8 cellular contexts compared by ENCODE assay signal in the genomic region with DNA sequence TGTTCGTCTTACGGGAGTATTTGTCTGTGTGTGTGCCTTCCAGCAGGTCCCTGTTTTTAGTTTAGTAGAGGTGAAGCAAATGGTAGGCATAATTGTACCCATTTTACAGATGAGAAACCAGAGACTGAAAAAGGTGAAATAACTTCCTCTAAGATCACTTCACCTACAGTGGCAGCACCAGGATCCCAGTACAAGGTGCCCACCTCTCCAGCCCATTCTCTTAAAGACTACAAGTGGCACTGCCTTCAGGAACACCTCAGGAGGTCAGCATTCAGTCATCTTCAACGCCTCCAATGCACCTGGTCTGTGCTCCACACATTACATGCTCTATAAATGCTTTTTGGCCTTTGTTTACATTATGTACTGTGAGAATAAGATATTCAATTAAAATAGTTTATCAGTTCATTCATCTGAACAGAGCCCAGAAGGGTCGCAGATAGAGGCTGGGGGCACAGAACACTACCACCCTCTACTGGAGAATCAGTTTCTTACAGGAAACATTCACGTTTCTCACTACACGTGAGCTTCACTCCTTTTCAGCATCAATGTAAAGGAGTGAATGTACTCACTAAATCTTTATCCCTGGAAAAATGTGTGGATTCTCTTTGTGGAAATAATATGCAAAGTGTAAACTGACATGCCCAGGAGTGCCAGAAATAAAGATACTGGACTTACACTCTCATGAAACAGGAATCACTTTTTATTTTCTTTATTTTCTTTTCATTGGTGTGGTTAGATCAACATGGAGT. TPM values are rescaled to one million over a fixed set of nuclear protein-coding genes. Genes with fewer than 3 reads are reported as not detected.
A peak's percentile ranks its signal among the peaks of the same experiment; 100 is the strongest.
DNase-seq lines count a peak whose midpoint lies in the region; ATAC-seq and TF ChIP-seq lines count a peak whose summit lies in the region.

No MANE protein-coding gene starts in this region.

- no peaks in the 10 kb centered on the region for H3K27me3 Mint-ChIP-seq in nephron progenitor cell (ENCODE audit: low read depth, poor library complexity)

- DNase-seq in NCI-H1105 treated with DMSO at 0.1 percent for 48 hours (lab: John Stamatoyannopoulos, UW) (peak; percentile 25), NCI-H1105 (lab: John Stamatoyannopoulos, UW) (no peak), NCI-H1092 (lab: John Stamatoyannopoulos, UW) (peak; percentile 23), dermis microvascular lymphatic vessel endothelial cell (ENCODE audit: low read depth in 2 of 2) (peak; percentile 43 to 67), nephron progenitor cell (peak; percentile 22), globus pallidus (ENCODE audit: low spot score) (no peak)

- no peak for ATAC-seq in GM18867 (IDR thresholded peaks at IDR 0.05; ENCODE audit: unreplicated experiment)
- no peak for ATAC-seq in GM21825 (IDR thresholded peaks at IDR 0.05; ENCODE audit: unreplicated experiment)

- no peak overlapping the region for H3K27ac Mint-ChIP-seq in nephron progenitor cell

- peak; percentile 65 for TF ChIP-seq CTCF in nephron progenitor cell (IDR thresholded peaks at IDR 0.05)

- H3K36me3 Mint-ChIP-seq in nephron progenitor cell (ENCODE audit: low read depth) = no peaks in the 10 kb centered on the region

- H3K9me3 Mint-ChIP-seq in nephron progenitor cell = peaks cover 15% of the 10 kb centered on the region

- peaks cover 22% of the 10 kb centered on the region for H3K4me1 Mint-ChIP-seq in nephron progenitor cell

- H3K4me3 Mint-ChIP-seq in nephron progenitor cell = no peak overlapping the region

RNA-seq across cellular contexts. Expression of gene ABLIM1, which starts 45.5 kb away (rescaled TPM):
- total RNA-seq in dermis microvascular lymphatic vessel endothelial cell = 40.6 and 50.2 TPM in 2 replicates

Comparison
In these comparisons a context has a peak if more than half of its experiments do, and no peak if none do; other contexts are left out.
1. DNase-seq: peak in NCI-H1105 treated with DMSO at 0.1 percent for 48 hours (single experiment), NCI-H1092 (single experiment), dermis microvascular lymphatic vessel endothelial cell (2 of 2) and nephron progenitor cell (single experiment); none in NCI-H1105 (single experiment) and globus pallidus (single experiment).